Comparison of ENCODE assay signal across 1 cellular context in the genomic region with DNA sequence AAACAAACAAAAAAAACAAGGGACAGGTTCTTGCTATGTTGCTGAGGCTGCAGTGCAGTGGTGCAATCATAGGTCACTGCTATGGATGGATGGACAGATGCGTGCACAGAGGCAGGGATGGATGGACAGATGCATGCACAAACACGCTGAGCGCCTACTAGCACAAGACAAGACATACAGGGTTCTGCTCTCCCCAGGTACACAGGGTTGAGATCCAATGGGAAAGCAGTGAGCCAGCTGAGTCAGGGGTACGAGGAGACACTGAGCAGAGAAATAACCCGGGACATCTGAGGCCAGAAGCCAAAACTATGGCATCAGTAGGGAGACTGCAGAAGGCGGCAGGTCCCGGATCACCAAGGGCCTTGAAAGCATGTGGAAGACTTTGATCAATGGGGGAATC.
TF ChIP-seq lines count a peak whose summit lies in the region.

No MANE protein-coding gene starts in this region.

TF ChIP-seq in H1, 55 proteins besides CTCF, POLR2A, EP300 and RAD21:
- TF ChIP-seq, protein P1, sequence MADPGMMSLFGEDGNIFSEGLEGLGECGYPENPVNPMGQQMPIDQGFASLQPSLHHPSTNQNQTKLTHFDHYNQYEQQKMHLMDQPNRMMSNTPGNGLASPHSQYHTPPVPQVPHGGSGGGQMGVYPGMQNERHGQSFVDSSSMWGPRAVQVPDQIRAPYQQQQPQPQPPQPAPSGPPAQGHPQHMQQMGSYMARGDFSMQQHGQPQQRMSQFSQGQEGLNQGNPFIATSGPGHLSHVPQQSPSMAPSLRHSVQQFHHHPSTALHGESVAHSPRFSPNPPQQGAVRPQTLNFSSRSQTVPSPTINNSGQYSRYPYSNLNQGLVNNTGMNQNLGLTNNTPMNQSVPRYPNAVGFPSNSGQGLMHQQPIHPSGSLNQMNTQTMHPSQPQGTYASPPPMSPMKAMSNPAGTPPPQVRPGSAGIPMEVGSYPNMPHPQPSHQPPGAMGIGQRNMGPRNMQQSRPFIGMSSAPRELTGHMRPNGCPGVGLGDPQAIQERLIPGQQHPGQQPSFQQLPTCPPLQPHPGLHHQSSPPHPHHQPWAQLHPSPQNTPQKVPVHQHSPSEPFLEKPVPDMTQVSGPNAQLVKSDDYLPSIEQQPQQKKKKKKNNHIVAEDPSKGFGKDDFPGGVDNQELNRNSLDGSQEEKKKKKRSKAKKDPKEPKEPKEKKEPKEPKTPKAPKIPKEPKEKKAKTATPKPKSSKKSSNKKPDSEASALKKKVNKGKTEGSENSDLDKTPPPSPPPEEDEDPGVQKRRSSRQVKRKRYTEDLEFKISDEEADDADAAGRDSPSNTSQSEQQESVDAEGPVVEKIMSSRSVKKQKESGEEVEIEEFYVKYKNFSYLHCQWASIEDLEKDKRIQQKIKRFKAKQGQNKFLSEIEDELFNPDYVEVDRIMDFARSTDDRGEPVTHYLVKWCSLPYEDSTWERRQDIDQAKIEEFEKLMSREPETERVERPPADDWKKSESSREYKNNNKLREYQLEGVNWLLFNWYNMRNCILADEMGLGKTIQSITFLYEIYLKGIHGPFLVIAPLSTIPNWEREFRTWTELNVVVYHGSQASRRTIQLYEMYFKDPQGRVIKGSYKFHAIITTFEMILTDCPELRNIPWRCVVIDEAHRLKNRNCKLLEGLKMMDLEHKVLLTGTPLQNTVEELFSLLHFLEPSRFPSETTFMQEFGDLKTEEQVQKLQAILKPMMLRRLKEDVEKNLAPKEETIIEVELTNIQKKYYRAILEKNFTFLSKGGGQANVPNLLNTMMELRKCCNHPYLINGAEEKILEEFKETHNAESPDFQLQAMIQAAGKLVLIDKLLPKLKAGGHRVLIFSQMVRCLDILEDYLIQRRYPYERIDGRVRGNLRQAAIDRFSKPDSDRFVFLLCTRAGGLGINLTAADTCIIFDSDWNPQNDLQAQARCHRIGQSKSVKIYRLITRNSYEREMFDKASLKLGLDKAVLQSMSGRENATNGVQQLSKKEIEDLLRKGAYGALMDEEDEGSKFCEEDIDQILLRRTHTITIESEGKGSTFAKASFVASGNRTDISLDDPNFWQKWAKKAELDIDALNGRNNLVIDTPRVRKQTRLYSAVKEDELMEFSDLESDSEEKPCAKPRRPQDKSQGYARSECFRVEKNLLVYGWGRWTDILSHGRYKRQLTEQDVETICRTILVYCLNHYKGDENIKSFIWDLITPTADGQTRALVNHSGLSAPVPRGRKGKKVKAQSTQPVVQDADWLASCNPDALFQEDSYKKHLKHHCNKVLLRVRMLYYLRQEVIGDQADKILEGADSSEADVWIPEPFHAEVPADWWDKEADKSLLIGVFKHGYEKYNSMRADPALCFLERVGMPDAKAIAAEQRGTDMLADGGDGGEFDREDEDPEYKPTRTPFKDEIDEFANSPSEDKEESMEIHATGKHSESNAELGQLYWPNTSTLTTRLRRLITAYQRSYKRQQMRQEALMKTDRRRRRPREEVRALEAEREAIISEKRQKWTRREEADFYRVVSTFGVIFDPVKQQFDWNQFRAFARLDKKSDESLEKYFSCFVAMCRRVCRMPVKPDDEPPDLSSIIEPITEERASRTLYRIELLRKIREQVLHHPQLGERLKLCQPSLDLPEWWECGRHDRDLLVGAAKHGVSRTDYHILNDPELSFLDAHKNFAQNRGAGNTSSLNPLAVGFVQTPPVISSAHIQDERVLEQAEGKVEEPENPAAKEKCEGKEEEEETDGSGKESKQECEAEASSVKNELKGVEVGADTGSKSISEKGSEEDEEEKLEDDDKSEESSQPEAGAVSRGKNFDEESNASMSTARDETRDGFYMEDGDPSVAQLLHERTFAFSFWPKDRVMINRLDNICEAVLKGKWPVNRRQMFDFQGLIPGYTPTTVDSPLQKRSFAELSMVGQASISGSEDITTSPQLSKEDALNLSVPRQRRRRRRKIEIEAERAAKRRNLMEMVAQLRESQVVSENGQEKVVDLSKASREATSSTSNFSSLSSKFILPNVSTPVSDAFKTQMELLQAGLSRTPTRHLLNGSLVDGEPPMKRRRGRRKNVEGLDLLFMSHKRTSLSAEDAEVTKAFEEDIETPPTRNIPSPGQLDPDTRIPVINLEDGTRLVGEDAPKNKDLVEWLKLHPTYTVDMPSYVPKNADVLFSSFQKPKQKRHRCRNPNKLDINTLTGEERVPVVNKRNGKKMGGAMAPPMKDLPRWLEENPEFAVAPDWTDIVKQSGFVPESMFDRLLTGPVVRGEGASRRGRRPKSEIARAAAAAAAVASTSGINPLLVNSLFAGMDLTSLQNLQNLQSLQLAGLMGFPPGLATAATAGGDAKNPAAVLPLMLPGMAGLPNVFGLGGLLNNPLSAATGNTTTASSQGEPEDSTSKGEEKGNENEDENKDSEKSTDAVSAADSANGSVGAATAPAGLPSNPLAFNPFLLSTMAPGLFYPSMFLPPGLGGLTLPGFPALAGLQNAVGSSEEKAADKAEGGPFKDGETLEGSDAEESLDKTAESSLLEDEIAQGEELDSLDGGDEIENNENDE (IDR thresholded peaks at IDR 0.05; ENCODE audit: insufficient replicate concordance, low read length) = no peak
- TF ChIP-seq EZH2 (IDR thresholded peaks at IDR 0.05; ENCODE audit: low read depth, low read length, severe bottlenecking) (no peak), KDM4A (IDR thresholded peaks at IDR 0.05; ENCODE audit: low read depth, low read length, severe bottlenecking) (no peak), BCL11A (IDR thresholded peaks at IDR 0.05; ENCODE audit: low read depth in 2 of 2, low read length in 2 of 2) (no peak), BACH1 (IDR thresholded peaks at IDR 0.05; ENCODE audit: low read length) (no peak), SP2 (IDR thresholded peaks at IDR 0.05; ENCODE audit: low read length) (no peak), CBX8 (IDR thresholded peaks at IDR 0.05; ENCODE audit: borderline replicate concordance, low read depth, low read length) (no peak), SP4 (IDR thresholded peaks at IDR 0.05; ENCODE audit: low read length) (no peak), ZNF274 (IDR thresholded peaks at IDR 0.05; ENCODE audit: borderline replicate concordance, extremely low read depth, low read length) (no peak), JUN (IDR thresholded peaks at IDR 0.05; ENCODE audit: low read depth, low read length) (no peak), TAF7 (optimal IDR thresholded peaks at IDR 0.05; ENCODE audit: borderline replicate concordance, low read depth, low read length) (no peak), GABPA (IDR thresholded peaks at IDR 0.05; ENCODE audit: borderline replicate concordance, insufficient read depth, low read length) (no peak), CREB1 (IDR thresholded peaks at IDR 0.05) (no peak), TAF1 (IDR thresholded peaks at IDR 0.05; ENCODE audit: low read depth, low read length) (no peak), BRCA1 (IDR thresholded peaks at IDR 0.05; ENCODE audit: low read depth, low read length) (no peak), CEBPB (IDR thresholded peaks at IDR 0.05; ENCODE audit: low read depth, low read length) (no peak)
- TF ChIP-seq, protein P2, sequence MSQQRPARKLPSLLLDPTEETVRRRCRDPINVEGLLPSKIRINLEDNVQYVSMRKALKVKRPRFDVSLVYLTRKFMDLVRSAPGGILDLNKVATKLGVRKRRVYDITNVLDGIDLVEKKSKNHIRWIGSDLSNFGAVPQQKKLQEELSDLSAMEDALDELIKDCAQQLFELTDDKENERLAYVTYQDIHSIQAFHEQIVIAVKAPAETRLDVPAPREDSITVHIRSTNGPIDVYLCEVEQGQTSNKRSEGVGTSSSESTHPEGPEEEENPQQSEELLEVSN (IDR thresholded peaks at IDR 0.05) = no peak
